ENCODE assay signal across 8 cellular contexts in genomic region chr20:57089701-57090144, GRCh38.
DNase-seq lines count a peak whose midpoint lies in the region; ATAC-seq, FAIRE-seq and TF ChIP-seq lines count a peak whose summit lies in the region.

No MANE protein-coding gene starts in this region.

- DNase-seq in stimulated activated naive CD4-positive, alpha-beta T cell (lab: John Stamatoyannopoulos, UW): peak in 5 of 6 experiments; percentile 25 to 45 (median 39)
- DNase-seq in stimulated activated naive CD4-positive, alpha-beta T cell treated with Interleukin-2 at 50 U/mL for 16 hours (lab: John Stamatoyannopoulos, UW): no peak
- DNase-seq in RCC 7860 (ENCODE audit: low spot score) (peak; percentile 18), activated T-helper 1 cell treated with Interleukin-2 at 50 U/mL for 16 hours (ENCODE audit: low read depth) (peak; percentile 18), germinal center (ENCODE audit: low spot score) (peak; percentile 74), ovary (peak; percentile 16 to 55 (median 22))

- peak; percentile 76 for ATAC-seq in HG03159 (IDR thresholded peaks at IDR 0.05; ENCODE audit: unreplicated experiment)
- ATAC-seq in HG03571 (IDR thresholded peaks at IDR 0.05; ENCODE audit: unreplicated experiment): no peak

- intact Hi-C loops in ovary (cut with DNase I): loop anchor here in 1 of 4 donors (5.0 kb wide), 1 partner anchor 258 kb away; no protein-coding TSS in a partner anchor

- H3K36me3 ChIP-seq in ovary: no peaks in the 10 kb centered on the region

- TF ChIP-seq CTCF in ovary (IDR thresholded peaks at IDR 0.05): peak in 1 of 3 donors; percentile 41

- no peak overlapping the region for H3K27ac ChIP-seq in ovary

- TF ChIP-seq POLR2A in ovary (IDR thresholded peaks at IDR 0.05): no peak

- H3K9me3 ChIP-seq in ovary: no peaks in the 10 kb centered on the region

- no peaks in the 10 kb centered on the region for H3K4me1 ChIP-seq in ovary (ENCODE audit: insufficient read depth)

- 12 to 21% (median 12%) methylated on average over 12 of the region's 12 CpGs for WGBS in ovary, 3 donors

- no peak for TF ChIP-seq EP300 in ovary (IDR thresholded peaks at IDR 0.05)

- no peak for FAIRE-seq in RCC 7860 (lab: Jason Lieb, UNC)

- no peaks in the 10 kb centered on the region for H3K27me3 ChIP-seq in ovary

- no peak overlapping the region for H3K4me3 ChIP-seq in ovary
